Comparison of ENCODE assay signal across 16 cellular contexts in the genomic region with DNA sequence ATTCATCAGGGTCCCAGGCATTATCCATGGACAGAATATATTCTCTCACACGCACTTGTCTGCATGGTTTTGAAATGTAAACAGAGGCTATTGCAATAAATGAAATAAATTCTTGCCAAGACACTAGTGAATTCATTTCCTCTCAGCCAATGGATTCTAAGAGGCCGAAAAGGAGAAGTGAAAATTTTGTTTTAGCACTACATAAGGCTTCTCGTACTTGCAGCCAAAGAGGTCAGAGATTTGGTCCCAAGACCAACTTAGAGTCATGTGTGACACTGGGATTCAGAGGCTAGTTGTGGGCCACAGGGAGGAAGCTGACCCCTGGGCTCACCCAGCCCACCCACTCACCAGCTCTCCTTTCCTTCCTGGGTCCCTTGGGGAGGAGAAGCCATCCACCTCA.
DNase-seq lines count a peak whose midpoint lies in the region; ATAC-seq and TF ChIP-seq lines count a peak whose summit lies in the region.
"Had no signal": no experiment of that assay in that cellular context is flagged by ENCODE, and none has a peak within 500 bp of the region (broad histone marks: within the 10 kb centered on the region; RNA-seq: fewer than 3 reads in every experiment).

No MANE protein-coding gene starts in this region.

- H3K4me2 ChIP-seq in OCI-LY7 (ENCODE audit: low read length), result no peak overlapping the region
- H3K4me2 ChIP-seq: SK-N-SH had no signal

- peak; percentile 30 for DNase-seq in OCI-LY7 (ENCODE audit: low spot score)
- DNase-seq in pons (ENCODE audit: low spot score), result peak; percentile 50
- DNase-seq in activated naive CD4-positive, alpha-beta T cell treated with anti-CD3 and anti-CD28 coated beads, Interleukin-2, amount 10 ng/mL, durations not matched to agents 7 days and 5 days, result no peak
- no peak for DNase-seq in NCI-H187 (lab: John Stamatoyannopoulos, UW)
- DNase-seq in SW 1271 (lab: John Stamatoyannopoulos, UW), result no peak
- DNase-seq: activated B cell treated with CpG ODN at 0.5 μM for 24 hours; activated T-cell treated with anti-CD3 and anti-CD28 coated beads for 4 hours; NCI-H1436; NCI-H69; SK-N-SH; stimulated activated CD4-positive, alpha-beta T cell treated with anti-CD3 and anti-CD28 coated beads, Interleukin-4, amount 100 ng/mL, for 1 hour; stimulated activated naive CD8-positive, alpha-beta T cell treated with anti-CD3 and anti-CD28 coated beads, Interleukin-15, amount 100 ng/mL, for 72 hours had no signal

- no TSS peak for BruUV-seq in OCI-LY7 (replicated peaks; lab: Mats Ljungman, UMichigan)

- H3K4me1 Mint-ChIP-seq in activated naive CD4-positive, alpha-beta T cell treated with anti-CD3 and anti-CD28 coated beads, Interleukin-2, amount 10 ng/mL, durations not matched to agents 7 days and 5 days, result no peaks in the 10 kb centered on the region
- H3K4me1 Mint-ChIP-seq: activated B cell treated with CpG ODN at 0.5 μM for 24 hours had no signal

- no peaks in the 10 kb centered on the region for H3K36me3 ChIP-seq in OCI-LY7 (ENCODE audit: insufficient read depth, low read length)

- no peak overlapping the region for H3K27ac Mint-ChIP-seq in activated naive CD4-positive, alpha-beta T cell treated with anti-CD3 and anti-CD28 coated beads, Interleukin-2, amount 10 ng/mL, durations not matched to agents 7 days and 5 days
- H3K27ac Mint-ChIP-seq: activated B cell treated with CpG ODN at 0.5 μM for 24 hours; stimulated activated naive CD8-positive, alpha-beta T cell treated with anti-CD3 and anti-CD28 coated beads, Interleukin-15, amount 100 ng/mL, for 72 hours had no signal

- no peak for TF ChIP-seq CTCF in OCI-LY7 (conservative IDR thresholded peaks at IDR 0.05; ENCODE audit: low read length)

- intact Hi-C loops in OCI-LY7 (cut with micrococcal nuclease; ENCODE audit: unreplicated experiment), result no loop called here

- H2AFZ ChIP-seq in OCI-LY7 (ENCODE audit: low read length), result no peak overlapping the region

- H3K4me1 ChIP-seq in OCI-LY7 (ENCODE audit: insufficient read depth, low read length, poor library complexity, severe bottlenecking), result no peaks in the 10 kb centered on the region

- H3K36me3 Mint-ChIP-seq in activated naive CD4-positive, alpha-beta T cell treated with anti-CD3 and anti-CD28 coated beads, Interleukin-2, amount 10 ng/mL, durations not matched to agents 7 days and 5 days, result no peaks in the 10 kb centered on the region

- POLR2A ChIA-PET in OCI-LY7 (lab: Charles Lee), result interaction anchor here (1.1 kb wide), 1 partner anchor 16 kb away, joined by 3 read pairs; no protein-coding TSS in a partner anchor

- H3K79me2 ChIP-seq in OCI-LY7 (ENCODE audit: insufficient read depth, low read depth, low read length), result no peaks in the 10 kb centered on the region

- CTCF ChIA-PET in OCI-LY7 (lab: Charles Lee; ENCODE audit: unreplicated experiment), result no interaction called here
- CTCF ChIA-PET in activated naive CD4-positive, alpha-beta T cell treated with anti-CD3 and anti-CD28 coated beads, Interleukin-2, amount 10 ng/mL, durations not matched to agents 7 days and 5 days (lab: Charles Lee), result interaction anchor here (0.6 to 1.4 kb wide), 3 partner anchors 10 to 918 kb away, joined by 3 to 4 read pairs (median 3); no protein-coding TSS in a partner anchor

- H4K20me1 ChIP-seq in OCI-LY7 (ENCODE audit: insufficient read depth, low read length), result no peaks in the 10 kb centered on the region

- H3K9me3 ChIP-seq in OCI-LY7 (ENCODE audit: low read length), result no peaks in the 10 kb centered on the region
- H3K9me3 ChIP-seq: SK-N-SH had no signal

- no peaks in the 10 kb centered on the region for H3K9me3 Mint-ChIP-seq in activated naive CD4-positive, alpha-beta T cell treated with anti-CD3 and anti-CD28 coated beads, Interleukin-2, amount 10 ng/mL, durations not matched to agents 7 days and 5 days
- H3K9me3 Mint-ChIP-seq: activated B cell treated with CpG ODN at 0.5 μM for 24 hours; stimulated activated naive CD8-positive, alpha-beta T cell treated with anti-CD3 and anti-CD28 coated beads, Interleukin-15, amount 100 ng/mL, for 72 hours had no signal

- H3K27ac ChIP-seq in OCI-LY7 (ENCODE audit: low read depth, low read length, poor library complexity, severe bottlenecking), result no peak overlapping the region

- peaks cover 34% of the 10 kb centered on the region for H3K27me3 Mint-ChIP-seq in activated naive CD4-positive, alpha-beta T cell treated with anti-CD3 and anti-CD28 coated beads, Interleukin-2, amount 10 ng/mL, durations not matched to agents 7 days and 5 days

- no peak overlapping the region for H3K4me3 ChIP-seq in OCI-LY7 (ENCODE audit: low read depth, low read length, poor library complexity, severe bottlenecking)
- H3K4me3 ChIP-seq: coronary artery had no signal

- peak; percentile 77 for ATAC-seq in GM18511 (IDR thresholded peaks at IDR 0.05; ENCODE audit: unreplicated experiment)
- peak; percentile 73 for ATAC-seq in HG02870 (IDR thresholded peaks at IDR 0.05; ENCODE audit: unreplicated experiment)
- ATAC-seq in HG03139 (IDR thresholded peaks at IDR 0.05; ENCODE audit: unreplicated experiment), result no peak
- ATAC-seq: stimulated activated naive CD8-positive, alpha-beta T cell treated with anti-CD3 and anti-CD28 coated beads, Interleukin-15, amount 100 ng/mL, for 72 hours had no signal

- H3K4me3 Mint-ChIP-seq in activated naive CD4-positive, alpha-beta T cell treated with anti-CD3 and anti-CD28 coated beads, Interleukin-2, amount 10 ng/mL, durations not matched to agents 7 days and 5 days, result no peak overlapping the region
- H3K4me3 Mint-ChIP-seq: activated B cell treated with CpG ODN at 0.5 μM for 24 hours; stimulated activated naive CD8-positive, alpha-beta T cell treated with anti-CD3 and anti-CD28 coated beads, Interleukin-15, amount 100 ng/mL, for 72 hours had no signal

- H3K9me2 ChIP-seq in OCI-LY7 (ENCODE audit: insufficient read depth, low read length), result no peaks in the 10 kb centered on the region
- H3K9me2 ChIP-seq: SK-N-SH had no signal

Comparison
In these comparisons a context has a peak if more than half of its experiments do, and no peak if none do; other contexts are left out.
1. DNase-seq: peak in OCI-LY7 (single experiment) and pons (single experiment); none in activated naive CD4-positive, alpha-beta T cell treated with anti-CD3 and anti-CD28 coated beads, Interleukin-2, amount 10 ng/mL, durations not matched to agents 7 days and 5 days (single experiment), NCI-H187 (0 of 2) and SW 1271 (0 of 2).